ENCODE assay signal across 1 cellular context in genomic region chr7:122577449-122578003, GRCh38.
TF ChIP-seq lines count a peak whose summit lies in the region.

No MANE protein-coding gene starts in this region.

TF ChIP-seq in GM12878, 131 proteins besides CTCF, POLR2A, EP300 and RAD21 (continued from another document):
- TF ChIP-seq SPI1 (IDR thresholded peaks at IDR 0.05; ENCODE audit: borderline replicate concordance, insufficient read depth, low read depth, low read length), result peak; percentile 73; the same call in 1 of the 2 replicates
- no peak for TF ChIP-seq USF1 (IDR thresholded peaks at IDR 0.05; ENCODE audit: borderline replicate concordance, extremely low read length, insufficient read depth, low read depth, low read length)
- no peak for TF ChIP-seq MLLT1 (IDR thresholded peaks at IDR 0.05)
- no peak for TF ChIP-seq NR2C2 (IDR thresholded peaks at IDR 0.05; ENCODE audit: borderline replicate concordance, control insufficient read depth, insufficient read length, low read depth)
- TF ChIP-seq IRF4 (IDR thresholded peaks at IDR 0.05; ENCODE audit: low read depth, low read length), result no peak
- no peak for TF ChIP-seq GABPA (IDR thresholded peaks at IDR 0.05; ENCODE audit: low read depth)
- no peak for TF ChIP-seq CBFB (IDR thresholded peaks at IDR 0.05; ENCODE audit: low read depth)
- TF ChIP-seq MYB (IDR thresholded peaks at IDR 0.05; ENCODE audit: borderline replicate concordance, low read depth, low read length), result no peak
- no peak for TF ChIP-seq RCOR1 (conservative IDR thresholded peaks at IDR 0.05; ENCODE audit: low read depth, low read length)
- TF ChIP-seq SMC3 (IDR thresholded peaks at IDR 0.05; ENCODE audit: borderline replicate concordance, low read length), result no peak
- no peak for TF ChIP-seq USF2 (IDR thresholded peaks at IDR 0.05; ENCODE audit: borderline replicate concordance, low read depth, low read length)
- TF ChIP-seq EZH2 (IDR thresholded peaks at IDR 0.05; ENCODE audit: borderline replicate concordance, control insufficient read depth, low read depth, low read length), result no peak
- no peak for TF ChIP-seq ZBTB11 (CRISPR knock-in tag; IDR thresholded peaks at IDR 0.05)
- no peak for TF ChIP-seq RELA (IDR thresholded peaks at IDR 0.05; ENCODE audit: borderline replicate concordance, partially characterized antibody)
- TF ChIP-seq BMI1 (IDR thresholded peaks at IDR 0.05; ENCODE audit: borderline replicate concordance), result no peak
- TF ChIP-seq PRDM15 (CRISPR knock-in tag; IDR thresholded peaks at IDR 0.05), result no peak
- TF ChIP-seq NBN (IDR thresholded peaks at IDR 0.05), result 0 out of 2 replicates have a peak, but pooled peaks have one; percentile 16
- no peak for TF ChIP-seq POU2F2 (IDR thresholded peaks at IDR 0.05; ENCODE audit: borderline replicate concordance, low read depth, low read length)
- no peak for TF ChIP-seq IRF3 (IDR thresholded peaks at IDR 0.05)
- peak; percentile 27; the same call in 1 of the 2 replicates for TF ChIP-seq MTA2 (IDR thresholded peaks at IDR 0.05; ENCODE audit: low read depth)
- 0 out of 2 replicates have a peak, but pooled peaks have one; percentile 27 for TF ChIP-seq RELB (IDR thresholded peaks at IDR 0.05; ENCODE audit: low read depth)
- no peak for TF ChIP-seq ESRRA (IDR thresholded peaks at IDR 0.05; ENCODE audit: low read length)
- no peak for TF ChIP-seq MAX (IDR thresholded peaks at IDR 0.05; ENCODE audit: low read depth, low read length)
- TF ChIP-seq DPF2 (IDR thresholded peaks at IDR 0.05), result peak; percentile 33; the same call in 1 of the 2 replicates
- TF ChIP-seq PBX3 (IDR thresholded peaks at IDR 0.05; ENCODE audit: insufficient replicate concordance, low read depth, low read length), result no peak
- peak; percentile 31 for TF ChIP-seq SKIL (IDR thresholded peaks at IDR 0.05; ENCODE audit: low read depth, poor library complexity, severe bottlenecking)
- no peak for TF ChIP-seq RFX5 (IDR thresholded peaks at IDR 0.05; ENCODE audit: low read depth, low read length)
